28 cellular contexts compared by ENCODE assay signal in genomic region chrX:6782831-6783230, GRCh38.
"Had no signal": no experiment of that assay in that cellular context is flagged by ENCODE, and none has a peak within 500 bp of the region (broad histone marks: within the 10 kb centered on the region; RNA-seq: fewer than 3 reads in every experiment).

No MANE protein-coding gene starts in this region.

- FAIRE-seq: bronchial epithelial cell, TTC549 had no signal

- DNase-seq: activated B cell treated with CpG ODN at 0.5 μM for 24 hours; activated CD4-positive, alpha-beta memory T cell treated with anti-CD3 and anti-CD28 coated beads for 36 hours; activated CD4-positive, alpha-beta T cell treated with anti-CD3 and anti-CD28 coated beads for 4 hours; activated CD4-positive, alpha-beta T cell treated with anti-CD3 and anti-CD28 coated beads, Interleukin-2, amount 10 ng/mL, durations not matched to agents 24 days and 14 days; activated CD4-positive, alpha-beta T cell treated with anti-CD3 and anti-CD28 coated beads, Interleukin-2, amount 50 U/mL, for 1 hour; activated CD4-positive, alpha-beta T cell treated with anti-CD3 and anti-CD28 coated beads, Interleukin-2, amount 50 U/mL, for 4 hours; activated CD4-positive, CD25-positive, alpha-beta regulatory T cell treated with anti-CD3 and anti-CD28 coated beads, Interleukin-2, amount 50 U/mL, for 72 hours; activated CD8-positive, alpha-beta memory T cell treated with anti-CD3 and anti-CD28 coated beads, Interleukin-2, amount 50 U/mL, for 4 hours; activated CD8-positive, alpha-beta T cell treated with anti-CD3 and anti-CD28 coated beads for 36 hours; activated effector memory CD4-positive, alpha-beta T cell treated with anti-CD3 and anti-CD28 coated beads, Interleukin-2, amount 50 U/mL, for 16 hours; activated gamma-delta T cell treated with Interleukin-2 at 50 U/mL for 16 hours; activated naive CD4-positive, alpha-beta T cell; activated naive CD4-positive, alpha-beta T cell treated with anti-CD3 and anti-CD28 coated beads for 36 hours; activated naive CD4-positive, alpha-beta T cell treated with anti-CD3 and anti-CD28 coated beads, Interleukin-2, amount 50 U/mL, for 16 hours; activated naive CD8-positive, alpha-beta T cell treated with anti-CD3 and anti-CD28 coated beads for 36 hours; activated T-cell treated with anti-CD3 and anti-CD28 coated beads for 4 hours; activated T-cell treated with anti-CD3 and anti-CD28 coated beads, Interleukin-2, amount 50 U/mL, for 1 hour; activated T-cell treated with anti-CD3 and anti-CD28 coated beads, Interleukin-2, amount 50 U/mL, for 4 hours; activated T-cell treated with anti-CD3 and anti-CD28 coated beads, Interleukin-2, amount 50 U/mL, for 72 hours; adrenal gland; amniotic stem cell; aorta; caudate nucleus; cerebellar nuclear complex; T-helper 2 cell; T-helper 9 cell had no signal
